In the genomic region with DNA sequence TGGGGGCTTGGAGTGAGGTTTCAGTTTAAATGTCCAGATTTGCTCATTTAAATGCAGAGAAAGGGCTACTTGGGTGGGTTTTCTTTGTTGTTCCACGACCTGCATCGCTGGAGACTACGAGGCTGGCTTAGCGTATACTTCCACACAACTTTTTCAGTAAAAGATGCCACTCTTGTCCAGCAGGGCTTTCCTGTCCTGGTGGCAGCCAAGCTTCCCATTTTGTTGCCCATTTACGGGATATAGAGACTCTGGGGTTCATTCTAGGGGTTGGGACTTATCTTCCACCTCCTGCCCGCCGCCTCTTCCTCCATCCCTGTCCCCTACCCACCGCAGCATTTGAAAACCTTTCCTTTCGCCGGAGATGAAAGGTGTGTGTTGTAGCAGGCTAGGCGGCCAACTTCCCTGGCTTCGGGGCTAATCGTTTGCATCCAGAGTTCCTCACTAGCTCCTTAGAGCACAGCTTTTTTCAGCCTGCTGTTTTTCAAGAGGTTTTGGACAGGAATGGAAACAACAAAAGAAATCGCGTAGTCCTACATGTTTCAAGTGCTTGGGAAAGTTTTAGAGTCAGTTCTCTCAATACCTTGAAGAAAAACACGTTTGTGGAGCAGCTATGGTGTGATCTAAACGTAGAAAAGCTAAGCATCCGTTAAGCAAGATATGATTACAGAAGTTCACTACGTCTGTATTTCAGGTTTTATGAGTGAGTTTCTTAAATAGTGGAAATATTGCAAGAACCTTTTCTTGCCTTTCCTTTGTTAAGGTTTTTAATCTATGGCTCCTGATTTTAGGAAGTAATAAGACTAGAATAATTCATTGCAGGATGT, we compare ENCODE assay signal across 7 cellular contexts. TPM values are rescaled to one million over a fixed set of nuclear protein-coding genes. Genes with fewer than 3 reads are reported as not detected.
DNase-seq lines count a peak whose midpoint lies in the region; ATAC-seq and TF ChIP-seq lines count a peak whose summit lies in the region.

No MANE protein-coding gene starts in this region.

- WGBS in stomach, 5 donors = 2 to 5% (median 2%) methylated on average over 18 to 19 of the region's 19 CpGs

- no peak for TF ChIP-seq EP300 in stomach (IDR thresholded peaks at IDR 0.05)

- H2AFZ ChIP-seq in Karpas-422 (ENCODE audit: low read length) = peak overlapping the region; percentile 71; the same call in 1 of the 2 replicates

- peak overlapping the region; percentile 61 for H3K4me2 ChIP-seq in Karpas-422 (ENCODE audit: low read depth, low read length, poor library complexity, severe bottlenecking)

- peaks cover 2 to 13% (median 12%) of the 10 kb centered on the region in 3 donors for H3K27me3 Mint-ChIP-seq in immature natural killer cell (ENCODE audit: low read depth in 3 of 3)

- no peak for TF ChIP-seq POLR2A in stomach (IDR thresholded peaks at IDR 0.05)

- H3K4me3 Mint-ChIP-seq in immature natural killer cell = peak overlapping the region; percentile 81 to 95 (median 89)

- ATAC-seq in GM21390 (IDR thresholded peaks at IDR 0.05; ENCODE audit: unreplicated experiment) = peak; percentile 15
- ATAC-seq in activated naive CD4-positive, alpha-beta T cell treated with anti-CD3 and anti-CD28 coated beads, Interleukin-2, amount 50 U/mL, for 72 hours = peak; percentile 5 to 21

- peaks cover 19% of the 10 kb centered on the region in 2 donors for H3K4me1 Mint-ChIP-seq in immature natural killer cell

- peaks cover 10% of the 10 kb centered on the region for H3K4me1 ChIP-seq in Karpas-422 (ENCODE audit: low read length)
- H3K4me1 ChIP-seq in stomach = peaks cover 12 to 20% (median 17%) of the 10 kb centered on the region in 4 donors

- no peaks in the 10 kb centered on the region for H3K79me2 ChIP-seq in Karpas-422 (ENCODE audit: low read length)

- H3K36me3 Mint-ChIP-seq in activated naive CD4-positive, alpha-beta T cell treated with anti-CD3 and anti-CD28 coated beads, Interleukin-2, amount 50 U/mL, for 72 hours = peaks cover 4 to 6% of the 10 kb centered on the region in 2 donors
- H3K36me3 Mint-ChIP-seq in immature natural killer cell = no peaks in the 10 kb centered on the region

- H3K27ac Mint-ChIP-seq in activated naive CD4-positive, alpha-beta T cell treated with anti-CD3 and anti-CD28 coated beads, Interleukin-2, amount 50 U/mL, for 72 hours = no peak overlapping the region
- H3K27ac Mint-ChIP-seq in immature natural killer cell = peak overlapping the region in 2 of 6 donors; percentile 52 to 57

- no peaks in the 10 kb centered on the region for H4K20me1 ChIP-seq in Karpas-422 (ENCODE audit: insufficient read depth, low read depth, low read length)

- no peaks in the 10 kb centered on the region for H3K9me3 ChIP-seq in Karpas-422 (ENCODE audit: low read length)
- no peaks in the 10 kb centered on the region for H3K9me3 ChIP-seq in stomach

- H3K36me3 ChIP-seq in Karpas-422 (ENCODE audit: insufficient read depth, low read length) (no peaks in the 10 kb centered on the region), stomach (no peaks in the 10 kb centered on the region)

- no peaks in the 10 kb centered on the region for H3K9me3 Mint-ChIP-seq in activated naive CD4-positive, alpha-beta T cell treated with anti-CD3 and anti-CD28 coated beads, Interleukin-2, amount 50 U/mL, for 72 hours
- peaks cover 0 to 2% (median 0%) of the 10 kb centered on the region in 6 donors for H3K9me3 Mint-ChIP-seq in immature natural killer cell

- H3K27me3 ChIP-seq in Karpas-422 (ENCODE audit: low read length) (no peaks in the 10 kb centered on the region), stomach (peaks cover 0 to 32% (median 4%) of the 10 kb centered on the region in 3 donors)

- no peaks in the 10 kb centered on the region for H3K9me2 ChIP-seq in Karpas-422 (replicated peaks; ENCODE audit: insufficient read depth, low read length)

- H3K4me3 ChIP-seq in Karpas-422 (ENCODE audit: low read length) = peak overlapping the region; percentile 54
- H3K4me3 ChIP-seq in stomach = peak overlapping the region; percentile 58 to 65 (median 63)

- peak in 1 of 7 experiments; percentile 12 for TF ChIP-seq CTCF in stomach (IDR thresholded peaks at IDR 0.05)

- H3K27ac ChIP-seq in Karpas-422 (ENCODE audit: low read length) = no peak overlapping the region
- H3K27ac ChIP-seq in stomach = peak overlapping the region in 2 of 5 donors; percentile 71 to 83

- intact Hi-C loops in stomach (cut with DNase I; ENCODE audit: low total_unique reads) = no loop called here

- DNase-seq in Daoy (ENCODE audit: low read depth) (peak; percentile 28), Karpas-422 (no peak), immature natural killer cell (peak in 1 of 3 donors; percentile 5), stomach (no peak), medulla oblongata (ENCODE audit: extremely low spot score) (no peak)
- peak in 1 of 2 donors; percentile 10 for DNase-seq in activated naive CD4-positive, alpha-beta T cell treated with anti-CD3 and anti-CD28 coated beads, Interleukin-2, amount 50 U/mL, for 72 hours (ENCODE audit: low spot score in 2 of 2)

- peak overlapping the region; percentile 62 for H3K9ac ChIP-seq in Karpas-422 (ENCODE audit: low read length)

RNA-seq across cellular contexts. Expression of gene CHRNA5, which starts 0.8 kb away (rescaled TPM):
- 25.0 and 35.1 TPM in 2 replicates for total RNA-seq in Daoy (2014; rRNA removed; shearing (Covaris generic))
- total RNA-seq in Karpas-422 (2014; rRNA removed; shearing (Covaris generic); ENCODE audit: low replicate concordance) = 0.11 TPM in 1 of 2 replicates, not detected in the other
- 1 to 10 TPM; 4.6 to 5.7 TPM for total RNA-seq in activated naive CD4-positive, alpha-beta T cell treated with anti-CD3 and anti-CD28 coated beads, Interleukin-2, amount 50 U/mL, for 72 hours
- polyA plus RNA-seq in immature natural killer cell = 1 to 10 TPM in 1 of 3 donors, under 1 TPM in 2; 0.53 to 1.4 (median 0.62) TPM
- 1 to 10 TPM in 2 of 5 donors, not detected in 3; 1.2 to 1.8 TPM for total RNA-seq in stomach
- 1 to 10 TPM in 2 of 3 donors, not detected in 1; 1.1 to 1.5 TPM for polyA plus RNA-seq in stomach

RNA-seq across cellular contexts. Expression of gene PSMA4, which starts 25.9 kb away (rescaled TPM):
- total RNA-seq in Daoy (2014; rRNA removed; shearing (Covaris generic)) = 565 and 567 TPM in 2 replicates
- 137 and 197 TPM in 2 replicates for total RNA-seq in Karpas-422 (2014; rRNA removed; shearing (Covaris generic); ENCODE audit: low replicate concordance)
- total RNA-seq in activated naive CD4-positive, alpha-beta T cell treated with anti-CD3 and anti-CD28 coated beads, Interleukin-2, amount 50 U/mL, for 72 hours = 100 to 1,000 TPM; 283 to 303 TPM
- polyA plus RNA-seq in immature natural killer cell = 100 to 1,000 TPM; 263 to 510 (median 315) TPM
- total RNA-seq in stomach = 100 to 1,000 TPM in 2 of 5 donors, 10 to 100 TPM in 2, 1 to 10 TPM in 1; 7.2 to 393 (median 50.3) TPM
- polyA plus RNA-seq in stomach = 100 to 1,000 TPM; 150 to 257 (median 228) TPM

RNA-seq across cellular contexts. Expression of gene CHRNA3, which starts 54.6 kb away (rescaled TPM):
- total RNA-seq in Daoy (2014; rRNA removed; shearing (Covaris generic)) = 0.17 and 3.5 TPM in 2 replicates
- total RNA-seq in Karpas-422 (2014; rRNA removed; shearing (Covaris generic); ENCODE audit: low replicate concordance) = not detected in 2 replicates
- total RNA-seq in activated naive CD4-positive, alpha-beta T cell treated with anti-CD3 and anti-CD28 coated beads, Interleukin-2, amount 50 U/mL, for 72 hours = not detected
- polyA plus RNA-seq in immature natural killer cell (not detected), stomach (1 to 10 TPM in 1 of 3 donors, under 1 TPM in 1, not detected in 1; 0.31 to 1.0 TPM)
- 1 to 10 TPM in 2 of 5 donors, under 1 TPM in 1, not detected in 2; 0.45 to 4.6 (median 2.6) TPM for total RNA-seq in stomach

RNA-seq across cellular contexts. Expression of gene HYKK, which starts 58.8 kb away (rescaled TPM):
- 3.0 and 3.8 TPM in 2 replicates for total RNA-seq in Daoy (2014; rRNA removed; shearing (Covaris generic))
- total RNA-seq in Karpas-422 (2014; rRNA removed; shearing (Covaris generic); ENCODE audit: low replicate concordance) = 0.47 and 1.2 TPM in 2 replicates
- total RNA-seq in activated naive CD4-positive, alpha-beta T cell treated with anti-CD3 and anti-CD28 coated beads, Interleukin-2, amount 50 U/mL, for 72 hours = 1 to 10 TPM; 1.6 to 5.1 TPM
- polyA plus RNA-seq in immature natural killer cell (under 1 TPM in 1 of 3 donors, not detected in 2; 0.31 TPM), stomach (10 to 100 TPM in 1 of 3 donors, 1 to 10 TPM in 2; 5.5 to 11.6 (median 5.9) TPM)
- total RNA-seq in stomach = 1 to 10 TPM in 4 of 5 donors, under 1 TPM in 1; under 0.01 to 7.6 (median 3.2) TPM
